Comparison of ENCODE assay signal across 29 cellular contexts in genomic region chr10:57418476-57418875, GRCh38.
"Had no signal": no experiment of that assay in that cellular context is flagged by ENCODE, and none has a peak within 500 bp of the region (broad histone marks: within the 10 kb centered on the region; RNA-seq: fewer than 3 reads in every experiment).

No MANE protein-coding gene starts in this region.

- H3K4me3 Mint-ChIP-seq: dendritic cell treated with granulocyte-macrophage colony-stimulating factor and Interleukin-4, amounts not matched to agents 40 ng/mL and 50 ng/mL, for 4 days; effector memory CD8-positive, alpha-beta T cell; endodermal cell had no signal

- H3K4me1 ChIP-seq: colonic mucosa, esophagus muscularis mucosa, esophagus squamous epithelium, foreskin keratinocyte, gastrocnemius medialis, gastroesophageal sphincter, heart left ventricle, heart right ventricle had no signal

- H3K27ac Mint-ChIP-seq: dendritic cell treated with granulocyte-macrophage colony-stimulating factor and Interleukin-4, amounts not matched to agents 40 ng/mL and 50 ng/mL, for 4 days; effector memory CD8-positive, alpha-beta T cell; endodermal cell had no signal

- H3K27me3 Mint-ChIP-seq: dendritic cell treated with granulocyte-macrophage colony-stimulating factor and Interleukin-4, amounts not matched to agents 40 ng/mL and 50 ng/mL, for 4 days; effector memory CD8-positive, alpha-beta T cell had no signal

- ATAC-seq: effector memory CD8-positive, alpha-beta T cell; esophagus mucosa; foreskin keratinocyte; gastrocnemius medialis; gastroesophageal sphincter; heart left ventricle; heart right ventricle had no signal

- H3K27me3 ChIP-seq: colonic mucosa, dorsolateral prefrontal cortex, esophagus muscularis mucosa, esophagus squamous epithelium, foreskin keratinocyte, gastrocnemius medialis, gastroesophageal sphincter, heart left ventricle, heart right ventricle, hepatocyte had no signal

- H3K4me2 ChIP-seq: hepatocyte had no signal

- H2AFZ ChIP-seq: hepatocyte had no signal

- H3K79me2 ChIP-seq: hepatocyte had no signal

- H3K27ac ChIP-seq: colonic mucosa, coronary artery, dorsolateral prefrontal cortex, epithelial cell of prostate, esophagus muscularis mucosa, esophagus squamous epithelium, foreskin keratinocyte, gastrocnemius medialis, gastroesophageal sphincter, heart left ventricle, heart right ventricle, hepatocyte had no signal

- H3K9me3 ChIP-seq: colonic mucosa, esophagus muscularis mucosa, esophagus squamous epithelium, gastrocnemius medialis had no signal

- H3K36me3 ChIP-seq: colonic mucosa, esophagus muscularis mucosa, esophagus squamous epithelium, gastrocnemius medialis, gastroesophageal sphincter, heart left ventricle, heart right ventricle had no signal

- DNase-seq: colonic mucosa; cortex of kidney; dermis blood vessel endothelial cell; dorsolateral prefrontal cortex; effector CD4-positive, alpha-beta T cell; effector CD8-positive, alpha-beta T cell; effector memory CD4-positive, alpha-beta T cell; effector memory CD8-positive, alpha-beta T cell; endodermal cell; erythroblast; esophagus squamous epithelium; foreskin fibroblast; foreskin keratinocyte; foreskin melanocyte; gastrocnemius medialis; glutamatergic neuron; head of caudate nucleus; heart left ventricle; heart right ventricle had no signal

- H3K4me3 ChIP-seq: colonic mucosa, coronary artery, dorsolateral prefrontal cortex, esophagus muscularis mucosa, esophagus squamous epithelium, gastrocnemius medialis, gastroesophageal sphincter, heart left ventricle, heart right ventricle, hepatocyte had no signal

- FAIRE-seq: colon, endometrium, endothelial cell of umbilical vein had no signal
